8 cellular contexts compared by ENCODE assay signal in the genomic region with DNA sequence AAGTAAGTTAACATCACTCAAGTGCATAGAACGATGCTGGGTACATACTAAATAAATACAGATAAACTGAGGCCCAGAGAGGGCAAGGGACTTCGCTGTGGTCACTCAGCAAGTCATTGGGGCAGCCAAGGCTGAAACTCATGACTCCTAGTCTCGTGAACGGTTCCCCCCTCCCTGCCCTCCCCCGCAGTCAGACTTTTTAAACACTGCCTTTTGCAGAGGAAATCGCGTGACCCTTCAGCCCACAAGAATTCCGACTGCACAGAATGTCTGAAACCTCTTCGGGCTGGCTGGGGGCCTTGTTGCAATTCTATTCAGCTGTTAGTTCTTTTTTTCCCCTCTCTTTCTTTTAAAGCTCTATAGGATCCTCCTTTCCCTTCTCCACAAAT. TPM values are rescaled to one million over a fixed set of nuclear protein-coding genes. Genes with fewer than 3 reads are reported as not detected.
DNase-seq lines count a peak whose midpoint lies in the region; FAIRE-seq and TF ChIP-seq lines count a peak whose summit lies in the region.

No MANE protein-coding gene starts in this region.

- H3K4me3 ChIP-seq in OCI-LY7 (ENCODE audit: low read depth, low read length, poor library complexity, severe bottlenecking) = no peak overlapping the region
- peak overlapping the region in 2 of 3 donors; percentile 4 to 34 for H3K4me3 ChIP-seq in liver (ENCODE audit: low read depth in 1 of 3, low read length in 3 of 3)

- H3K9me2 ChIP-seq in OCI-LY7 (ENCODE audit: insufficient read depth, low read length) = no peaks in the 10 kb centered on the region

- no peak overlapping the region for H2AFZ ChIP-seq in OCI-LY7 (ENCODE audit: low read length)

- FAIRE-seq in H54 (lab: Jason Lieb, UNC) = peak; percentile 60

- no peaks in the 10 kb centered on the region for H3K27me3 ChIP-seq in liver (ENCODE audit: control insufficient read depth in 4 of 4, insufficient read depth in 4 of 4, low read length in 3 of 4)

- CTCF ChIA-PET in OCI-LY7 (lab: Charles Lee; ENCODE audit: unreplicated experiment) = no interaction called here

- no peak for TF ChIP-seq POLR2A in H54 (IDR thresholded peaks at IDR 0.05; ENCODE audit: low read depth, low read length)

- no peak overlapping the region for H3K27ac ChIP-seq in OCI-LY7 (ENCODE audit: low read depth, low read length, poor library complexity, severe bottlenecking)
- H3K27ac ChIP-seq in liver (ENCODE audit: low read depth in 1 of 2, low read length in 2 of 2) = peak overlapping the region; percentile 95 to 98

- intact Hi-C loops in OCI-LY7 (cut with micrococcal nuclease; ENCODE audit: unreplicated experiment) = loop anchor here (2.0 kb wide), 1 partner anchor 21 kb away; no protein-coding TSS in a partner anchor

- TF ChIP-seq CTCF in OCI-LY7 (conservative IDR thresholded peaks at IDR 0.05; ENCODE audit: low read length) (no peak), liver (IDR thresholded peaks at IDR 0.05; ENCODE audit: low read depth, low read length, missing input control) (no peak)

- WGBS in liver = 10% methylated on average over 9 of the region's 9 CpGs

- POLR2A ChIA-PET in OCI-LY7 (lab: Charles Lee) = interaction anchor here (0.6 to 1.2 kb wide), 4 partner anchors 19 to 522 kb away, joined by 4 to 6 read pairs (median 4); no protein-coding TSS in a partner anchor

- no peak for TF ChIP-seq RAD21 in liver (IDR thresholded peaks at IDR 0.05)

- H3K36me3 ChIP-seq in OCI-LY7 (ENCODE audit: insufficient read depth, low read length) (no peaks in the 10 kb centered on the region; the same call in 1 of the 2 replicates), liver (ENCODE audit: control insufficient read depth in 4 of 4, insufficient read depth in 3 of 4, low read depth in 1 of 4, low read length in 3 of 4) (no peaks in the 10 kb centered on the region)

- peak overlapping the region; percentile 61 to 78 for H3K9ac ChIP-seq in liver (ENCODE audit: low read depth in 1 of 2, low read length in 2 of 2)

- BruUV-seq in OCI-LY7 (replicated peaks; lab: Mats Ljungman, UMichigan) = no TSS peak

- H3K4me1 ChIP-seq in OCI-LY7 (ENCODE audit: insufficient read depth, low read length, poor library complexity, severe bottlenecking) = peaks cover 35% of the 10 kb centered on the region
- H3K4me1 ChIP-seq in liver (ENCODE audit: control insufficient read depth in 4 of 4, insufficient read depth in 4 of 4, low read length in 3 of 4) = peaks cover 39 to 77% (median 66%) of the 10 kb centered on the region in 4 donors

- peak overlapping the region; percentile 21; the same call in 1 of the 2 replicates for H3K4me2 ChIP-seq in OCI-LY7 (ENCODE audit: low read length)

- H3K9me3 ChIP-seq in OCI-LY7 (ENCODE audit: low read length) (no peaks in the 10 kb centered on the region), liver (ENCODE audit: control insufficient read depth in 4 of 4, low read length in 3 of 4) (no peaks in the 10 kb centered on the region)

- no peaks in the 10 kb centered on the region for H3K79me2 ChIP-seq in OCI-LY7 (ENCODE audit: insufficient read depth, low read depth, low read length)

- DNase-seq in GF-D8 (lab: John Stamatoyannopoulos, UW) = peak; percentile 77
- DNase-seq in H54 (ENCODE audit: insufficient read length, low spot score) = peak; percentile 91
- no peak for DNase-seq in OCI-LY7 (ENCODE audit: low spot score)
- DNase-seq in amniotic stem cell (lab: John Stamatoyannopoulos, UW) = peak; percentile 71
- DNase-seq in stimulated activated CD8-positive, alpha-beta memory T cell treated with anti-CD3 and anti-CD28 coated beads, Interleukin-12 subunit alpha, Interleukin-12 subunit beta, amount 100 ng/mL, for 24 hours (ENCODE audit: extremely low read depth) = peak; percentile 23
- no peak for DNase-seq in NCI-H1048 (lab: John Stamatoyannopoulos, UW)
- no peak for DNase-seq in DMS153 treated with DMSO at 0.1 percent for 48 hours (lab: John Stamatoyannopoulos, UW; ENCODE audit: unreplicated experiment)

- H4K20me1 ChIP-seq in OCI-LY7 (ENCODE audit: insufficient read depth, low read length) = 0 out of 2 replicates have a peak, but pooled peaks cover 4% of the 10 kb centered on the region

TF ChIP-seq in liver, 16 proteins besides CTCF, POLR2A, EP300 and RAD21:
- peak; percentile 74 for TF ChIP-seq NR2F2 (IDR thresholded peaks at IDR 0.05)
- no peak for TF ChIP-seq ATF3 (IDR thresholded peaks at IDR 0.05)
- no peak for TF ChIP-seq FOXA2 (IDR thresholded peaks at IDR 0.05)
- no peak for TF ChIP-seq EGR1 (IDR thresholded peaks at IDR 0.05; ENCODE audit: low read depth in 2 of 2)
- TF ChIP-seq HNF4A (conservative IDR thresholded peaks at IDR 0.05) = no peak
- no peak for TF ChIP-seq ZBTB33 (IDR thresholded peaks at IDR 0.05)
- TF ChIP-seq HNF4G (IDR thresholded peaks at IDR 0.05) = no peak
- TF ChIP-seq RXRA (IDR thresholded peaks at IDR 0.05) = no peak
- peak; percentile 20 for TF ChIP-seq SP1 (IDR thresholded peaks at IDR 0.05)
- no peak for TF ChIP-seq GABPA (IDR thresholded peaks at IDR 0.05 in 1 of 2, conservative IDR thresholded peaks at IDR 0.05 in 1 of 2)
- TF ChIP-seq FOXA1 (IDR thresholded peaks at IDR 0.05) = no peak
- TF ChIP-seq TAF1 (conservative IDR thresholded peaks at IDR 0.05) = no peak
- no peak for TF ChIP-seq YY1 (IDR thresholded peaks at IDR 0.05)
- peak in 1 of 2 donors; percentile 6 for TF ChIP-seq JUND (IDR thresholded peaks at IDR 0.05)
- TF ChIP-seq, protein P1, sequence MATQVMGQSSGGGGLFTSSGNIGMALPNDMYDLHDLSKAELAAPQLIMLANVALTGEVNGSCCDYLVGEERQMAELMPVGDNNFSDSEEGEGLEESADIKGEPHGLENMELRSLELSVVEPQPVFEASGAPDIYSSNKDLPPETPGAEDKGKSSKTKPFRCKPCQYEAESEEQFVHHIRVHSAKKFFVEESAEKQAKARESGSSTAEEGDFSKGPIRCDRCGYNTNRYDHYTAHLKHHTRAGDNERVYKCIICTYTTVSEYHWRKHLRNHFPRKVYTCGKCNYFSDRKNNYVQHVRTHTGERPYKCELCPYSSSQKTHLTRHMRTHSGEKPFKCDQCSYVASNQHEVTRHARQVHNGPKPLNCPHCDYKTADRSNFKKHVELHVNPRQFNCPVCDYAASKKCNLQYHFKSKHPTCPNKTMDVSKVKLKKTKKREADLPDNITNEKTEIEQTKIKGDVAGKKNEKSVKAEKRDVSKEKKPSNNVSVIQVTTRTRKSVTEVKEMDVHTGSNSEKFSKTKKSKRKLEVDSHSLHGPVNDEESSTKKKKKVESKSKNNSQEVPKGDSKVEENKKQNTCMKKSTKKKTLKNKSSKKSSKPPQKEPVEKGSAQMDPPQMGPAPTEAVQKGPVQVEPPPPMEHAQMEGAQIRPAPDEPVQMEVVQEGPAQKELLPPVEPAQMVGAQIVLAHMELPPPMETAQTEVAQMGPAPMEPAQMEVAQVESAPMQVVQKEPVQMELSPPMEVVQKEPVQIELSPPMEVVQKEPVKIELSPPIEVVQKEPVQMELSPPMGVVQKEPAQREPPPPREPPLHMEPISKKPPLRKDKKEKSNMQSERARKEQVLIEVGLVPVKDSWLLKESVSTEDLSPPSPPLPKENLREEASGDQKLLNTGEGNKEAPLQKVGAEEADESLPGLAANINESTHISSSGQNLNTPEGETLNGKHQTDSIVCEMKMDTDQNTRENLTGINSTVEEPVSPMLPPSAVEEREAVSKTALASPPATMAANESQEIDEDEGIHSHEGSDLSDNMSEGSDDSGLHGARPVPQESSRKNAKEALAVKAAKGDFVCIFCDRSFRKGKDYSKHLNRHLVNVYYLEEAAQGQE (IDR thresholded peaks at IDR 0.05) = no peak
- TF ChIP-seq, protein P2, sequence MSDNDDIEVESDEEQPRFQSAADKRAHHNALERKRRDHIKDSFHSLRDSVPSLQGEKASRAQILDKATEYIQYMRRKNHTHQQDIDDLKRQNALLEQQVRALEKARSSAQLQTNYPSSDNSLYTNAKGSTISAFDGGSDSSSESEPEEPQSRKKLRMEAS (IDR thresholded peaks at IDR 0.05) = no peak

RNA-seq across cellular contexts. Expression of gene NEK6, which starts 28.1 kb away (rescaled TPM):
- total RNA-seq in OCI-LY7 (2014; rRNA removed; shearing (Covaris generic)) = 4.4 and 5.6 TPM in 2 replicates
- total RNA-seq in OCI-LY7 (2022) (12.1 and 16.4 TPM in 2 replicates), liver (10 to 100 TPM; 36.4 to 48.5 TPM)
- polyA plus RNA-seq in liver = 10 to 100 TPM; 32.5 to 49.7 TPM

Comparison
In these comparisons a context has a peak if more than half of its experiments do, and no peak if none do; other contexts are left out.
1. DNase-seq: peak in GF-D8 (single experiment), H54 (single experiment), amniotic stem cell (single experiment) and stimulated activated CD8-positive, alpha-beta memory T cell treated with anti-CD3 and anti-CD28 coated beads, Interleukin-12 subunit alpha, Interleukin-12 subunit beta, amount 100 ng/mL, for 24 hours (single experiment); none in OCI-LY7 (single experiment), NCI-H1048 (single experiment) and DMS153 treated with DMSO at 0.1 percent for 48 hours (single experiment).